In genomic region chr3:9689757-9690156, GRCh38 we compare ENCODE assay signal across 27 cellular contexts. TPM values are rescaled to one million over a fixed set of nuclear protein-coding genes. Genes with fewer than 3 reads are reported as not detected.
"Had no signal": no experiment of that assay in that cellular context is flagged by ENCODE, and none has a peak within 500 bp of the region (broad histone marks: within the 10 kb centered on the region; RNA-seq: fewer than 3 reads in every experiment).

No MANE protein-coding gene starts in this region.

- H3K9ac ChIP-seq: KMS-11 had no signal

- H3K4me1 Mint-ChIP-seq: activated CD4-positive, alpha-beta T cell treated with anti-CD3 and anti-CD28 coated beads, Interleukin-2, amount 10 ng/mL, durations not matched to agents 7 days and 5 days; activated T-helper 17 cell treated with anti-CD3 and anti-CD28 coated beads, Interleukin-2, amount 50 U/mL, for 72 hours; T-cell had no signal

- ATAC-seq: activated T-helper 17 cell treated with anti-CD3 and anti-CD28 coated beads, Interleukin-2, amount 50 U/mL, for 72 hours; Panc1; Right ventricle myocardium inferior; T-cell had no signal

- DNase-seq: activated CD4-positive, alpha-beta memory T cell treated with anti-CD3 and anti-CD28 coated beads for 36 hours; activated CD4-positive, alpha-beta T cell treated with anti-CD3 and anti-CD28 coated beads, Interleukin-2, amount 10 ng/mL, durations not matched to agents 7 days and 5 days; activated CD4-positive, CD25-positive, alpha-beta regulatory T cell; activated gamma-delta T cell; activated naive CD4-positive, alpha-beta T cell treated with anti-CD3 and anti-CD28 coated beads for 36 hours; activated T-cell treated with anti-CD3 and anti-CD28 coated beads for 4 hours; activated T-cell treated with anti-CD3 and anti-CD28 coated beads, Interleukin-2, amount 50 U/mL, for 48 hours; MM.1S; NCI-H1105; NCI-H1436; NCI-H1694 treated with DMSO at 0.1 percent for 48 hours; NCI-H2029 treated with DMSO at 0.1 percent for 48 hours; NCI-H345; NCI-H510A; NCI-H526 treated with DMSO at 0.1 percent for 48 hours; NK-92 treated with Interleukin-12 subunit alpha and Interleukin-12 subunit beta, amount 100 ng/mL, for 24 hours; OCI-M1; RPMI8226; T-cell had no signal

- H3K27me3 Mint-ChIP-seq: activated CD4-positive, alpha-beta memory T cell treated with anti-CD3 and anti-CD28 coated beads for 36 hours; activated CD4-positive, alpha-beta T cell treated with anti-CD3 and anti-CD28 coated beads, Interleukin-2, amount 10 ng/mL, durations not matched to agents 7 days and 5 days; activated naive CD8-positive, alpha-beta T cell; activated T-helper 17 cell treated with anti-CD3 and anti-CD28 coated beads, Interleukin-2, amount 50 U/mL, for 72 hours; T-cell had no signal

- H3K4me3 ChIP-seq: SK-N-MC had no signal

- H3K27ac ChIP-seq: KMS-11, SK-N-MC, VCaP had no signal

- H3K4me2 ChIP-seq: KMS-11 had no signal

- H3K4me3 Mint-ChIP-seq: activated CD4-positive, alpha-beta memory T cell treated with anti-CD3 and anti-CD28 coated beads for 36 hours; activated CD4-positive, alpha-beta T cell treated with anti-CD3 and anti-CD28 coated beads, Interleukin-2, amount 10 ng/mL, durations not matched to agents 7 days and 5 days; activated naive CD4-positive, alpha-beta T cell treated with anti-CD3 and anti-CD28 coated beads for 36 hours; activated naive CD8-positive, alpha-beta T cell; activated T-helper 17 cell treated with anti-CD3 and anti-CD28 coated beads, Interleukin-2, amount 50 U/mL, for 72 hours; T-cell had no signal

- H3K27ac Mint-ChIP-seq: activated CD4-positive, alpha-beta memory T cell treated with anti-CD3 and anti-CD28 coated beads for 36 hours; activated CD4-positive, alpha-beta T cell treated with anti-CD3 and anti-CD28 coated beads, Interleukin-2, amount 10 ng/mL, durations not matched to agents 7 days and 5 days; activated naive CD4-positive, alpha-beta T cell treated with anti-CD3 and anti-CD28 coated beads for 36 hours; activated naive CD8-positive, alpha-beta T cell; activated T-helper 17 cell treated with anti-CD3 and anti-CD28 coated beads, Interleukin-2, amount 50 U/mL, for 72 hours; T-cell had no signal

- H3K9me3 Mint-ChIP-seq: activated CD4-positive, alpha-beta memory T cell treated with anti-CD3 and anti-CD28 coated beads for 36 hours; activated CD4-positive, alpha-beta T cell treated with anti-CD3 and anti-CD28 coated beads, Interleukin-2, amount 10 ng/mL, durations not matched to agents 7 days and 5 days; activated naive CD4-positive, alpha-beta T cell treated with anti-CD3 and anti-CD28 coated beads for 36 hours; activated T-helper 17 cell treated with anti-CD3 and anti-CD28 coated beads, Interleukin-2, amount 50 U/mL, for 72 hours; T-cell had no signal

RNA-seq across cellular contexts. Expression of gene CPNE9, which starts 13.9 kb away (rescaled TPM):
- total RNA-seq: activated CD4-positive, alpha-beta memory T cell treated with anti-CD3 and anti-CD28 coated beads for 36 hours; activated naive CD4-positive, alpha-beta T cell treated with anti-CD3 and anti-CD28 coated beads for 36 hours; cardiac septum; Right ventricle myocardium inferior had no signal
